1 cellular context compared by ENCODE assay signal in the genomic region with DNA sequence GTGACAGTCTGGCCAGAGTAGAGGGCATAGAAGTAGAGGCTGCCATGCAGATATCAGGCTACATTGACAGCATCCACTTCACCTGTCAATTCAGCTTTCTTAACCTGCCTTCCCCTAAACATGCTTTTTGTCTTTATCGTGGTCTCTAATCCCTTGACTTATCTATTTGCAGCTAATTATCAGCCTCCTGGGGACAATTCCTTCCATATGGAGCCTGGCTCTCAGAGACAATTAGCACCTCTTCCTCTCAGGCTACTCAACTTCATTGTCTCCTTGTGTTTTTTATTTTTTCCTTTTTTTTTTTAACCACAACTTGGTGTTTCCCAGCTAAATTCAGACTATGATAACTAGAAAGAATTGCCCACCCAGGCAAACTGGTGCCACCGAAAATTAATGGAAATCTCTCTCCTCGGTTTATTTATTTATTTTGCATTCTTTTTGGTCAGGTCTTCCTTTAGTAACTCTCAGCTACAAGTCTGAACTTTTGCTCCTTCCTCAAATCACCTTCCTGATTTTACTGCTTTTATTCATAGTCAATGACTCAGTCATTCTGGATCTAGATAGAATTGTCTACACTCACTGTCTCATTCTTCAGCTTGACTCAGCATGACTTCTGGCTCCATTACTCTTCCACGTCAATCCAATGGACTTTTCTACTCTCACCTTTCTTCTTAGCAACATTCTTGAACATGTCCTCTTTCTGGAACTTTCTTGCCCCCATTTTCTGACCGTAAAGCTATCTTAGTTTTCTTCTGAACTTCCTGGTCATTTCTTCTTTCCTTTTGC.
TF ChIP-seq lines count a peak whose summit lies in the region.

No MANE protein-coding gene starts in this region.

TF ChIP-seq in K562, 482 proteins besides CTCF, POLR2A, EP300 and RAD21 (continued from another document):
- TF ChIP-seq BCL6 (CRISPR knock-in tag; IDR thresholded peaks at IDR 0.05) (no peak), JUND (IDR thresholded peaks at IDR 0.05; ENCODE audit: borderline replicate concordance, low read depth, low read length) (0 out of 2 replicates have a peak, but pooled peaks have one; percentile 7), JUND (tag; IDR thresholded peaks at IDR 0.05; ENCODE audit: borderline replicate concordance, low read depth, low read length) (no peak), MAFG (tag; conservative IDR thresholded peaks at IDR 0.05) (peak; percentile 84), ZNF282 (CRISPR knock-in tag; IDR thresholded peaks at IDR 0.05) (no peak), FOSL1 (tag; conservative IDR thresholded peaks at IDR 0.05) (peak; percentile 26; the same call in 1 of the 2 replicates), NFE2 (IDR thresholded peaks at IDR 0.05; ENCODE audit: low read depth) (peak; percentile 58), CREB1 (IDR thresholded peaks at IDR 0.05) (no peak), CREB1 (CRISPR knock-in tag; IDR thresholded peaks at IDR 0.05) (no peak), C11orf30 (IDR thresholded peaks at IDR 0.05; ENCODE audit: low read depth) (peak; percentile 22; the same call in 1 of the 2 replicates)
- TF ChIP-seq, protein P1, sequence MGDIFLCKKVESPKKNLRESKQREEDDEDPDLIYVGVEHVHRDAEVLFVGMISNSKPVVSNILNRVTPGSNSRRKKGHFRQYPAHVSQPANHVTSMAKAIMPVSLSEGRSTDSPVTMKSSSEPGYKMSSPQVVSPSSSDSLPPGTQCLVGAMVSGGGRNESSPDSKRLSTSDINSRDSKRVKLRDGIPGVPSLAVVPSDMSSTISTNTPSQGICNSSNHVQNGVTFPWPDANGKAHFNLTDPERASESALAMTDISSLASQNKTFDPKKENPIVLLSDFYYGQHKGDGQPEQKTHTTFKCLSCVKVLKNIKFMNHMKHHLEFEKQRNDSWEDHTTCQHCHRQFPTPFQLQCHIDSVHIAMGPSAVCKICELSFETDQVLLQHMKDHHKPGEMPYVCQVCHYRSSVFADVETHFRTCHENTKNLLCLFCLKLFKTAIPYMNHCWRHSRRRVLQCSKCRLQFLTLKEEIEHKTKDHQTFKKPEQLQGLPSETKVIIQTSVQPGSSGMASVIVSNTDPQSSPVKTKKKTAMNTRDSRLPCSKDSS (IDR thresholded peaks at IDR 0.05; ENCODE audit: low read depth, partially characterized antibody): no peak
- TF ChIP-seq, protein P2, sequence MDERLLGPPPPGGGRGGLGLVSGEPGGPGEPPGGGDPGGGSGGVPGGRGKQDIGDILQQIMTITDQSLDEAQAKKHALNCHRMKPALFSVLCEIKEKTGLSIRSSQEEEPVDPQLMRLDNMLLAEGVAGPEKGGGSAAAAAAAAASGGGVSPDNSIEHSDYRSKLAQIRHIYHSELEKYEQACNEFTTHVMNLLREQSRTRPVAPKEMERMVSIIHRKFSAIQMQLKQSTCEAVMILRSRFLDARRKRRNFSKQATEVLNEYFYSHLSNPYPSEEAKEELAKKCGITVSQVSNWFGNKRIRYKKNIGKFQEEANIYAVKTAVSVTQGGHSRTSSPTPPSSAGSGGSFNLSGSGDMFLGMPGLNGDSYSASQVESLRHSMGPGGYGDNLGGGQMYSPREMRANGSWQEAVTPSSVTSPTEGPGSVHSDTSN (CRISPR knock-in tag; IDR thresholded peaks at IDR 0.05; ENCODE audit: low read depth): no peak
- TF ChIP-seq, protein P2 (tag; conservative IDR thresholded peaks at IDR 0.05; ENCODE audit: low read depth): peak; percentile 60; the same call in 1 of the 2 replicates
- TF ChIP-seq, protein P3, sequence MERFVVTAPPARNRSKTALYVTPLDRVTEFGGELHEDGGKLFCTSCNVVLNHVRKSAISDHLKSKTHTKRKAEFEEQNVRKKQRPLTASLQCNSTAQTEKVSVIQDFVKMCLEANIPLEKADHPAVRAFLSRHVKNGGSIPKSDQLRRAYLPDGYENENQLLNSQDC (CRISPR knock-in tag; IDR thresholded peaks at IDR 0.05): no peak
- TF ChIP-seq, protein P4, sequence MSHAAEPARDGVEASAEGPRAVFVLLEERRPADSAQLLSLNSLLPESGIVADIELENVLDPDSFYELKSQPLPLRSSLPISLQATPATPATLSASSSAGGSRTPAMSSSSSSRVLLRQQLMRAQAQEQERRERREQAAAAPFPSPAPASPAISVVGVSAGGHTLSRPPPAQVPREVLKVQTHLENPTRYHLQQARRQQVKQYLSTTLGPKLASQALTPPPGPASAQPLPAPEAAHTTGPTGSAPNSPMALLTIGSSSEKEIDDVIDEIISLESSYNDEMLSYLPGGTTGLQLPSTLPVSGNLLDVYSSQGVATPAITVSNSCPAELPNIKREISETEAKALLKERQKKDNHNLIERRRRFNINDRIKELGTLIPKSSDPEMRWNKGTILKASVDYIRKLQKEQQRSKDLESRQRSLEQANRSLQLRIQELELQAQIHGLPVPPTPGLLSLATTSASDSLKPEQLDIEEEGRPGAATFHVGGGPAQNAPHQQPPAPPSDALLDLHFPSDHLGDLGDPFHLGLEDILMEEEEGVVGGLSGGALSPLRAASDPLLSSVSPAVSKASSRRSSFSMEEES (CRISPR knock-in tag; IDR thresholded peaks at IDR 0.05): no peak
- TF ChIP-seq, protein P5, sequence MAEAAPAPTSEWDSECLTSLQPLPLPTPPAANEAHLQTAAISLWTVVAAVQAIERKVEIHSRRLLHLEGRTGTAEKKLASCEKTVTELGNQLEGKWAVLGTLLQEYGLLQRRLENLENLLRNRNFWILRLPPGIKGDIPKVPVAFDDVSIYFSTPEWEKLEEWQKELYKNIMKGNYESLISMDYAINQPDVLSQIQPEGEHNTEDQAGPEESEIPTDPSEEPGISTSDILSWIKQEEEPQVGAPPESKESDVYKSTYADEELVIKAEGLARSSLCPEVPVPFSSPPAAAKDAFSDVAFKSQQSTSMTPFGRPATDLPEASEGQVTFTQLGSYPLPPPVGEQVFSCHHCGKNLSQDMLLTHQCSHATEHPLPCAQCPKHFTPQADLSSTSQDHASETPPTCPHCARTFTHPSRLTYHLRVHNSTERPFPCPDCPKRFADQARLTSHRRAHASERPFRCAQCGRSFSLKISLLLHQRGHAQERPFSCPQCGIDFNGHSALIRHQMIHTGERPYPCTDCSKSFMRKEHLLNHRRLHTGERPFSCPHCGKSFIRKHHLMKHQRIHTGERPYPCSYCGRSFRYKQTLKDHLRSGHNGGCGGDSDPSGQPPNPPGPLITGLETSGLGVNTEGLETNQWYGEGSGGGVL (CRISPR knock-in tag; IDR thresholded peaks at IDR 0.05): no peak
- TF ChIP-seq, protein P6, sequence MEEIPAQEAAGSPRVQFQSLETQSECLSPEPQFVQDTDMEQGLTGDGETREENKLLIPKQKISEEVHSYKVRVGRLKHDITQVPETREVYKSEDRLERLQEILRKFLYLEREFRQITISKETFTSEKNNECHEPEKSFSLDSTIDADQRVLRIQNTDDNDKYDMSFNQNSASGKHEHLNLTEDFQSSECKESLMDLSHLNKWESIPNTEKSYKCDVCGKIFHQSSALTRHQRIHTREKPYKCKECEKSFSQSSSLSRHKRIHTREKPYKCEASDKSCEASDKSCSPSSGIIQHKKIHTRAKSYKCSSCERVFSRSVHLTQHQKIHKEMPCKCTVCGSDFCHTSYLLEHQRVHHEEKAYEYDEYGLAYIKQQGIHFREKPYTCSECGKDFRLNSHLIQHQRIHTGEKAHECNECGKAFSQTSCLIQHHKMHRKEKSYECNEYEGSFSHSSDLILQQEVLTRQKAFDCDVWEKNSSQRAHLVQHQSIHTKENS (CRISPR knock-in tag; IDR thresholded peaks at IDR 0.05): no peak
- TF ChIP-seq, protein P7, sequence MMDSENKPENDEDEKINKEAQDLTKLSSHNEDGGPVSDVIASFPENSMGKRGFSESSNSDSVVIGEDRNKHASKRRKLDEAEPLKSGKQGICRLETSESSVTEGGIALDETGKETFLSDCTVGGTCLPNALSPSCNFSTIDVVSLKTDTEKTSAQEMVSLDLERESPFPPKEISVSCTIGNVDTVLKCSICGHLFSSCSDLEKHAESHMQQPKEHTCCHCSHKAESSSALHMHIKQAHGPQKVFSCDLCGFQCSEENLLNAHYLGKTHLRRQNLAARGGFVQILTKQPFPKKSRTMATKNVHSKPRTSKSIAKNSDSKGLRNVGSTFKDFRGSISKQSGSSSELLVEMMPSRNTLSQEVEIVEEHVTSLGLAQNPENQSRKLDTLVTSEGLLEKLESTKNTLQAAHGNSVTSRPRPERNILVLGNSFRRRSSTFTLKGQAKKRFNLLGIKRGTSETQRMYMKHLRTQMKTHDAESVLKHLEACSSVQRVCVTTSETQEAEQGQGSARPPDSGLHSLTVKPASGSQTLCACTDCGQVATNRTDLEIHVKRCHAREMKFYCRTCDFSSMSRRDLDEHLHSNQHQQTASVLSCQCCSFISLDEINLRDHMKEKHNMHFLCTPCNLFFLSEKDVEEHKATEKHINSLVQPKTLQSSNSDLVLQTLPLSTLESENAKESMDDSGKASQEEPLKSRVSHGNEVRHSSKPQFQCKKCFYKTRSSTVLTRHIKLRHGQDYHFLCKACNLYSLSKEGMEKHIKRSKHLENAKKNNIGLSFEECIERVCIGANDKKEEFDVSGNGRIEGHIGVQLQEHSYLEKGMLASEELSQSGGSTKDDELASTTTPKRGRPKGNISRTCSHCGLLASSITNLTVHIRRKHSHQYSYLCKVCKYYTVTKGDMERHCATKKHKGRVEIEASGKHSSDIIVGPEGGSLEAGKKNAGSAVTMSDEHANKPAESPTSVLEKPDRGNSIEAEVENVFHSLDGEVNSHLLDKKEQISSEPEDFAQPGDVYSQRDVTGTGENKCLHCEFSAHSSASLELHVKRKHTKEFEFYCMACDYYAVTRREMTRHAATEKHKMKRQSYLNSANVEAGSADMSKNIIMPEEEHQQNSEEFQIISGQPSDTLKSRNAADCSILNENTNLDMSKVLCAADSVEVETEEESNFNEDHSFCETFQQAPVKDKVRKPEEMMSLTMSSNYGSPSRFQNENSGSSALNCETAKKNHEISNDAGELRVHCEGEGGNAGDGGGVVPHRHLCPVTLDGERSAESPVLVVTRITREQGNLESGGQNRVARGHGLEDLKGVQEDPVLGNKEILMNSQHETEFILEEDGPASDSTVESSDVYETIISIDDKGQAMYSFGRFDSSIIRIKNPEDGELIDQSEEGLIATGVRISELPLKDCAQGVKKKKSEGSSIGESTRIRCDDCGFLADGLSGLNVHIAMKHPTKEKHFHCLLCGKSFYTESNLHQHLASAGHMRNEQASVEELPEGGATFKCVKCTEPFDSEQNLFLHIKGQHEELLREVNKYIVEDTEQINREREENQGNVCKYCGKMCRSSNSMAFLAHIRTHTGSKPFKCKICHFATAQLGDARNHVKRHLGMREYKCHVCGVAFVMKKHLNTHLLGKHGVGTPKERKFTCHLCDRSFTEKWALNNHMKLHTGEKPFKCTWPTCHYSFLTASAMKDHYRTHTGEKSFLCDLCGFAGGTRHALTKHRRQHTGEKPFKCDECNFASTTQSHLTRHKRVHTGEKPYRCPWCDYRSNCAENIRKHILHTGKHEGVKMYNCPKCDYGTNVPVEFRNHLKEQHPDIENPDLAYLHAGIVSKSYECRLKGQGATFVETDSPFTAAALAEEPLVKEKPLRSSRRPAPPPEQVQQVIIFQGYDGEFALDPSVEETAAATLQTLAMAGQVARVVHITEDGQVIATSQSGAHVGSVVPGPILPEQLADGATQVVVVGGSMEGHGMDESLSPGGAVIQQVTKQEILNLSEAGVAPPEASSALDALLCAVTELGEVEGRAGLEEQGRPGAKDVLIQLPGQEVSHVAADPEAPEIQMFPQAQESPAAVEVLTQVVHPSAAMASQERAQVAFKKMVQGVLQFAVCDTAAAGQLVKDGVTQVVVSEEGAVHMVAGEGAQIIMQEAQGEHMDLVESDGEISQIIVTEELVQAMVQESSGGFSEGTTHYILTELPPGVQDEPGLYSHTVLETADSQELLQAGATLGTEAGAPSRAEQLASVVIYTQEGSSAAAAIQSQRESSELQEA (IDR thresholded peaks at IDR 0.05; ENCODE audit: low read depth): no peak
TF ChIP-seq in K562: peak in this region for 9.
